16 cellular contexts compared by ENCODE assay signal in the genomic region with DNA sequence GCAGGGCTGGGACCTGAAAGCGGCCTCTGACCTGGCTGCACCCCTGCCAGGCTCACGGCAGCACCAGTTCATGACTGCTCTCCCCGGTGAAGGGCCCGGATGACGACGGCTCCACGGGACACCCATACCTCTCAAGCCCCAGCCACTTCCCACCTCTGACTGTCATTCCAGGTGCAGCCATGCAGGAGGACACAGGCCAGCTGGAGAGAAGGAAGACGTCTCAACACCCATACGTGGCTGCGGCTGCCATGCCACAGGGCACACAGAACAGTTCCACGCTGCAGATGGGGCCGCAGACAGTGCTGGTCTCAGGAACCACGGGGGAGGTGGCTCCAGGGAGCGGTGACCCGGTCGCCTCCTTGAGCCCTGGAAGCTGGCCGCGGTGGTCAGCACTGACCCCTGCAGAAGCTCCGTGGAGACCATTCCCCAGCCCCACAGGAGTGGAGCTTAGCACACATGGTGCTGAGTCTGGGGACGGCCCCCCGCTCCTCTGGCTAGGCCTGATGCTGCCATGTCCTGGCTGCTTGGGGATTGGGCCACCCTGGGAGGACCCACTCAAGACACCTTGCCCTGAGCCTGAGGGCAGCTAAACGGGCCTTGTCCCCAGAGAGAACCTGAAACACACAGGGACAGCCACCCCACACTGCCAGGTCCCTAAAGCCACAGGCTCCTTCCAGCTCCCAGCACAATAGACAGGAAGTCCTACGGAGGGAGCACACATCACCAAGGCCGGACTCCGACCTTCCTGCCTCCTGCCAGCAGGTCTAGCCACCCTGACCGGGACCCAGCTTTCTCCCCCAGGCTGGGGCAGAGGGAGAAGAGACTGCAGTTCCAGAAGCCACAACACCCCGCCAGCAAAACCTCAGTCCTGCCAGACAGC. TPM values are rescaled to one million over a fixed set of nuclear protein-coding genes. Genes with fewer than 3 reads are reported as not detected.
DNase-seq lines count a peak whose midpoint lies in the region; ATAC-seq and TF ChIP-seq lines count a peak whose summit lies in the region.
"Had no signal": no experiment of that assay in that cellular context is flagged by ENCODE, and none has a peak within 500 bp of the region (broad histone marks: within the 10 kb centered on the region; RNA-seq: fewer than 3 reads in every experiment).

No MANE protein-coding gene starts in this region.

- TF ChIP-seq POLR2A in esophagus muscularis mucosa (IDR thresholded peaks at IDR 0.05; ENCODE audit: low read depth) (no peak), upper lobe of left lung (IDR thresholded peaks at IDR 0.05) (no peak)

- no peak overlapping the region for H3K4me3 ChIP-seq in left ventricle myocardium inferior
- no peak overlapping the region for H3K4me3 ChIP-seq in esophagus muscularis mucosa
- H3K4me3 ChIP-seq in upper lobe of left lung, result no peak overlapping the region
- H3K4me3 ChIP-seq: cardiac muscle cell, prostate gland had no signal

- H3K9me3 ChIP-seq in left ventricle myocardium inferior (replicated peaks) (no peaks in the 10 kb centered on the region), esophagus muscularis mucosa (no peaks in the 10 kb centered on the region), upper lobe of left lung (no peaks in the 10 kb centered on the region)
- H3K9me3 ChIP-seq: prostate gland had no signal

- intact Hi-C loops in Right ventricle myocardium inferior (cut with DNase I), result no loop called here
- intact Hi-C loops in left ventricle myocardium inferior (cut with micrococcal nuclease), result no loop called here
- intact Hi-C loops in esophagus muscularis mucosa (cut with DNase I), result no loop called here

- no peak for TF ChIP-seq EP300 in esophagus muscularis mucosa (IDR thresholded peaks at IDR 0.05)
- no peak for TF ChIP-seq EP300 in upper lobe of left lung (IDR thresholded peaks at IDR 0.05)

- ATAC-seq in Right ventricle myocardium inferior (no peak), omental fat pad (ENCODE audit: low FRiP score) (no peak), upper lobe of left lung (ENCODE audit: low FRiP score in 2 of 2) (no peak), HG02588 (IDR thresholded peaks at IDR 0.05; ENCODE audit: unreplicated experiment) (no peak)
- ATAC-seq: stimulated activated naive CD8-positive, alpha-beta T cell treated with anti-CD3 and anti-CD28 coated beads, Interleukin-15, Interleukin-2, amounts not matched to agents 100 U/mL and 50 U/mL, for 24 hours had no signal

- no peaks in the 10 kb centered on the region for H3K36me3 ChIP-seq in left ventricle myocardium inferior
- H3K36me3 ChIP-seq in esophagus muscularis mucosa, result no peaks in the 10 kb centered on the region
- H3K36me3 ChIP-seq in upper lobe of left lung, result no peaks in the 10 kb centered on the region
- H3K36me3 ChIP-seq: cardiac muscle cell, prostate gland had no signal

- H3K27me3 ChIP-seq in left ventricle myocardium inferior (ENCODE audit: low read depth) (no peaks in the 10 kb centered on the region), esophagus muscularis mucosa (no peaks in the 10 kb centered on the region), upper lobe of left lung (no peaks in the 10 kb centered on the region)
- H3K27me3 ChIP-seq: cardiac muscle cell had no signal

- H3K27ac ChIP-seq in left ventricle myocardium inferior (replicated peaks) (no peak overlapping the region), esophagus muscularis mucosa (replicated peaks in 1 of 4) (peak overlapping the region in 3 of 4 donors; percentile 26 to 89 (median 33)), upper lobe of left lung (no peak overlapping the region)
- H3K27ac ChIP-seq: cardiac muscle cell, prostate gland had no signal

- TF ChIP-seq CTCF in left ventricle myocardium inferior (IDR thresholded peaks at IDR 0.05; ENCODE audit: borderline replicate concordance), result no peak
- no peak for TF ChIP-seq CTCF in esophagus muscularis mucosa (IDR thresholded peaks at IDR 0.05)
- TF ChIP-seq CTCF in omental fat pad (IDR thresholded peaks at IDR 0.05), result no peak
- no peak for TF ChIP-seq CTCF in upper lobe of left lung (IDR thresholded peaks at IDR 0.05)

- DNase-seq in Right ventricle myocardium inferior (ENCODE audit: missing footprints) (peak; percentile 45), left ventricle myocardium inferior (no peak), esophagus muscularis mucosa (ENCODE audit: extremely low spot score) (no peak), omental fat pad (ENCODE audit: low spot score) (peak; percentile 20), upper lobe of left lung (peak; percentile 20 to 72), SIG-M5 (lab: John Stamatoyannopoulos, UW) (no peak), NCI-H2029 treated with DMSO at 0.1 percent for 48 hours (lab: John Stamatoyannopoulos, UW) (no peak)
- DNase-seq: activated CD4-positive, alpha-beta T cell treated with anti-CD3 and anti-CD28 coated beads, Interleukin-2, amount 50 U/mL, for 1 hour; hypothalamus; NCI-H1105 treated with DMSO at 0.1 percent for 48 hours; NCI-H2171 treated with DMSO at 0.1 percent for 48 hours; NCI-H82; stimulated activated naive CD8-positive, alpha-beta T cell treated with anti-CD3 and anti-CD28 coated beads, Interleukin-15, Interleukin-2, amounts not matched to agents 100 U/mL and 50 U/mL, for 24 hours had no signal

- H3K4me1 ChIP-seq in left ventricle myocardium inferior (peaks cover 24% of the 10 kb centered on the region), esophagus muscularis mucosa (peaks cover 11 to 71% (median 68%) of the 10 kb centered on the region in 4 donors), upper lobe of left lung (no peaks in the 10 kb centered on the region)
- H3K4me1 ChIP-seq: prostate gland had no signal

- 71% methylated on average over 15 of the region's 27 CpGs for WGBS in esophagus muscularis mucosa
- WGBS in upper lobe of left lung, 2 donors, result 60 to 83% methylated on average over 4 to 26 of the region's 27 CpGs

RNA-seq across cellular contexts. Expression of gene WNT9A, which starts 8.6 kb away (rescaled TPM):
- 0.73 TPM for total RNA-seq in Right ventricle myocardium inferior
- total RNA-seq in left ventricle myocardium inferior, result 4.8 TPM
- 10 to 100 TPM in 3 of 4 donors, 1 to 10 TPM in 1; 7.5 to 18.1 (median 14.4) TPM for total RNA-seq in esophagus muscularis mucosa
- 10 to 100 TPM in 2 of 4 donors, 1 to 10 TPM in 2; 1.3 to 16.5 (median 5.8) TPM for total RNA-seq in omental fat pad
- total RNA-seq in upper lobe of left lung, result 10 to 100 TPM in 4 of 6 donors, 1 to 10 TPM in 2; 4.2 to 15.5 (median 10.9) TPM

Comparison
In these comparisons a context has a peak if more than half of its experiments do, and no peak if none do; other contexts are left out.
1. DNase-seq: peak in Right ventricle myocardium inferior (single experiment), omental fat pad (single experiment) and upper lobe of left lung (2 of 2); none in left ventricle myocardium inferior (single experiment), esophagus muscularis mucosa (single experiment), SIG-M5 (single experiment) and NCI-H2029 treated with DMSO at 0.1 percent for 48 hours (single experiment).
2. H3K27ac ChIP-seq: peak in esophagus muscularis mucosa (3 of 4); none in left ventricle myocardium inferior (single experiment) and upper lobe of left lung (0 of 4).